ENCODE assay signal across 1 cellular context in the genomic region with DNA sequence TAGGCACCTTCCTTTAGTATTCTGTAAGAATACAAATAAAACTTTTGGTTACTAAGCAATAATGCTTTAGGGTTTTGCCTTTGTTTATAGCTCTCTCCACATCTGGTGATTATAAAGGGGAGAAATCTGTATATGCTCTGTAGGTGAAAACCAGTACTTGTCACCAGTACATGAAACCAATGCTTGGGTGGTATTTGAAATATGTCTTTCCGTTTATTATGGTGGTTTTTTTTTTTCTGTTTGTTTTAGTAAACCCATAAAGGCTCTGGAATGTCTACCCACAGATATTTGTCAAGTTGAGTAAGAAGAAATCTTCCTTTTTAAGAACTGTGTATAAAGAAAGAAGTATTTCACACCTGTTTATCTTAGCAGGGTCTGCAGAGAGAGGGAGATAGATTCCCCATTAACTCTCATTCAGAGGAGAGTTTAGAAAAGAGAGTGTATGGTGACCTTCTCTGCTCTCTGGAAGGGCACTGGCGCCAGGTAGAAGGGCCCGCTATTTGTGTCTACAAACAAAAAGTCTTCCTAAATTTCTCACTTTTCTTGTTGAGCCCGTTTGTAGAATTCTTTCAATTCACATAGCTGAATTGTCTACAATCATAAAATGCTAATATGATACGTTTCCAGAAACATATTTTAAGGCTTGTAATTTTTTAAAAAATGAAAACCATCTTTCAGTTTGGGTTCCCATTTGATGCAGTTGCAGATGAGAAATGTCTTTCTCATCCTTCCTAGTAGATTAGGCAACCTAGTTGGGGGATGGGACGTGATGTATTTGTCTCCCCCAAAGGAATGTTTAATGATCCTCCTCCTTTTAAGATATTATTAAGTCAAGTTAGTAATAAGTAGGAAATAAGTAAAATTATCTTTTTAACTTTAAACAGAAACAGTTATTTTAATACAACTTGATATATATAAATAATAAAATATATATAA.
TF ChIP-seq lines count a peak whose summit lies in the region.

No MANE protein-coding gene starts in this region.

TF ChIP-seq in HepG2, 621 proteins besides CTCF, POLR2A, EP300 and RAD21:
- TF ChIP-seq PHF5A (CRISPR knock-in tag; IDR thresholded peaks at IDR 0.05; ENCODE audit: low read depth, unreplicated experiment) = no peak
- TF ChIP-seq, protein P1, sequence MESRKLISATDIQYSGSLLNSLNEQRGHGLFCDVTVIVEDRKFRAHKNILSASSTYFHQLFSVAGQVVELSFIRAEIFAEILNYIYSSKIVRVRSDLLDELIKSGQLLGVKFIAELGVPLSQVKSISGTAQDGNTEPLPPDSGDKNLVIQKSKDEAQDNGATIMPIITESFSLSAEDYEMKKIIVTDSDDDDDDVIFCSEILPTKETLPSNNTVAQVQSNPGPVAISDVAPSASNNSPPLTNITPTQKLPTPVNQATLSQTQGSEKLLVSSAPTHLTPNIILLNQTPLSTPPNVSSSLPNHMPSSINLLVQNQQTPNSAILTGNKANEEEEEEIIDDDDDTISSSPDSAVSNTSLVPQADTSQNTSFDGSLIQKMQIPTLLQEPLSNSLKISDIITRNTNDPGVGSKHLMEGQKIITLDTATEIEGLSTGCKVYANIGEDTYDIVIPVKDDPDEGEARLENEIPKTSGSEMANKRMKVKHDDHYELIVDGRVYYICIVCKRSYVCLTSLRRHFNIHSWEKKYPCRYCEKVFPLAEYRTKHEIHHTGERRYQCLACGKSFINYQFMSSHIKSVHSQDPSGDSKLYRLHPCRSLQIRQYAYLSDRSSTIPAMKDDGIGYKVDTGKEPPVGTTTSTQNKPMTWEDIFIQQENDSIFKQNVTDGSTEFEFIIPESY (CRISPR knock-in tag; IDR thresholded peaks at IDR 0.05) = peak; percentile 45; the same call in 1 of the 2 replicates
- no peak for TF ChIP-seq JARID2 (CRISPR knock-in tag; IDR thresholded peaks at IDR 0.05; ENCODE audit: insufficient replicate concordance)
- no peak for TF ChIP-seq KAT7 (CRISPR knock-in tag; IDR thresholded peaks at IDR 0.05; ENCODE audit: borderline replicate concordance)
- TF ChIP-seq ZBTB3 (CRISPR knock-in tag; IDR thresholded peaks at IDR 0.05; ENCODE audit: borderline replicate concordance, low read depth) = no peak
- no peak for TF ChIP-seq STAG1 (CRISPR knock-in tag; IDR thresholded peaks at IDR 0.05)
- no peak for TF ChIP-seq MED1 (CRISPR knock-in tag; IDR thresholded peaks at IDR 0.05)
- no peak for TF ChIP-seq SRY (CRISPR knock-in tag; IDR thresholded peaks at IDR 0.05)
TF ChIP-seq in HepG2: peak in this region for 1.
